ENCODE assay signal across 8 cellular contexts in genomic region chr3:149971403-149972075, GRCh38. TPM values are rescaled to one million over a fixed set of nuclear protein-coding genes. Genes with fewer than 3 reads are reported as not detected.
DNase-seq lines count a peak whose midpoint lies in the region; ATAC-seq and TF ChIP-seq lines count a peak whose summit lies in the region.

No MANE protein-coding gene starts in this region.

- no peaks in the 10 kb centered on the region for H3K9me3 Mint-ChIP-seq in stimulated activated naive CD8-positive, alpha-beta T cell treated with anti-CD3 and anti-CD28 coated beads, Interleukin-15, Interleukin-2, amounts not matched to agents 100 ng/mL and 50 ng/mL, for 24 hours

- peak overlapping the region; percentile 56 for H3K4me3 ChIP-seq in mucosa of descending colon

- peak overlapping the region; percentile 49 for H3K27ac Mint-ChIP-seq in stimulated activated naive CD8-positive, alpha-beta T cell treated with anti-CD3 and anti-CD28 coated beads, Interleukin-15, Interleukin-2, amounts not matched to agents 100 ng/mL and 50 ng/mL, for 24 hours

- H3K9me3 ChIP-seq in mucosa of descending colon: no peaks in the 10 kb centered on the region

- peak overlapping the region; percentile 85 for H3K4me3 Mint-ChIP-seq in stimulated activated naive CD8-positive, alpha-beta T cell treated with anti-CD3 and anti-CD28 coated beads, Interleukin-15, Interleukin-2, amounts not matched to agents 100 ng/mL and 50 ng/mL, for 24 hours

- ATAC-seq in HG03025 (IDR thresholded peaks at IDR 0.05; ENCODE audit: low FRiP score, unreplicated experiment) (peak; percentile 7), mucosa of descending colon (peak; percentile 50), HG03159 (IDR thresholded peaks at IDR 0.05; ENCODE audit: unreplicated experiment) (no peak)

- intact Hi-C loops in mucosa of descending colon (cut with DNase I, micrococcal nuclease): no loop called here

- peak overlapping the region; percentile 79 for H3K27ac ChIP-seq in epithelial cell of prostate

- H3K4me1 ChIP-seq in mucosa of descending colon (ENCODE audit: low read depth): peaks cover 14% of the 10 kb centered on the region

- peaks cover 54% of the 10 kb centered on the region for H3K27me3 Mint-ChIP-seq in stimulated activated naive CD8-positive, alpha-beta T cell treated with anti-CD3 and anti-CD28 coated beads, Interleukin-15, Interleukin-2, amounts not matched to agents 100 ng/mL and 50 ng/mL, for 24 hours

- no peaks in the 10 kb centered on the region for H3K36me3 Mint-ChIP-seq in stimulated activated naive CD8-positive, alpha-beta T cell treated with anti-CD3 and anti-CD28 coated beads, Interleukin-15, Interleukin-2, amounts not matched to agents 100 ng/mL and 50 ng/mL, for 24 hours (ENCODE audit: low read depth)

- DNase-seq in GM04504 (ENCODE audit: low read depth): peak; percentile 41
- DNase-seq in NCI-H510A (lab: John Stamatoyannopoulos, UW): peak; percentile 88
- DNase-seq in activated T-cell treated with anti-CD3 and anti-CD28 coated beads for 48 hours (ENCODE audit: low read depth): peak; percentile 6
- no peak for DNase-seq in epithelial cell of prostate (ENCODE audit: low read depth, low spot score)
- DNase-seq in mucosa of descending colon: peak; percentile 65 to 73 (median 66)

- peaks cover 17% of the 10 kb centered on the region for H3K4me1 Mint-ChIP-seq in stimulated activated naive CD8-positive, alpha-beta T cell treated with anti-CD3 and anti-CD28 coated beads, Interleukin-15, Interleukin-2, amounts not matched to agents 100 ng/mL and 50 ng/mL, for 24 hours (ENCODE audit: low read depth)

- TF ChIP-seq CTCF in mucosa of descending colon (IDR thresholded peaks at IDR 0.05): no peak

- H3K36me3 ChIP-seq in mucosa of descending colon (ENCODE audit: low read depth): no peaks in the 10 kb centered on the region

RNA-seq across cellular contexts. Expression of gene PFN2, which starts 0.8 kb away (rescaled TPM):
- total RNA-seq in mucosa of descending colon: 10 to 100 TPM; 35.5 to 49.9 (median 37.8) TPM
